Comparison of ENCODE assay signal across 23 cellular contexts in the genomic region with DNA sequence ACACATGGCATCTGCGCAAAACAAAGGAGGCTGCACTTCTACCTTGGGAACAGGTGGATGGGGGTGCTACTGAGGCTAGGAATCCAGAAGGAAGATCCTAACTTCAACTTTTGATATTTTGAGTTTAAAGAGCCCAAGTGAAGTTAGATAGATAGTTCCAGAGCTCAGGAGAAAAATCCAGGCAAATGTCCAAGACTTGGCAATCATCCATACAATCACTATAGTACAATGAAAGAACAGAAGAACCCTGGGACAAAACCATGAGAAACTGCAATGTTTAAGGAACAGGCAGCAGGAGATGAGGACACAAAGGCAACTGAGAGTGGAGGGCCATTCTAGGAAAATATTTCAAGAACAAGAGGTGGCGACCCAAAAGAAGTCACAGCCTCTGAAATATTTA.
"Had no signal": no experiment of that assay in that cellular context is flagged by ENCODE, and none has a peak within 500 bp of the region (broad histone marks: within the 10 kb centered on the region; RNA-seq: fewer than 3 reads in every experiment).

No MANE protein-coding gene starts in this region.

- H3K27me3 Mint-ChIP-seq: activated naive CD4-positive, alpha-beta T cell treated with anti-CD3 and anti-CD28 coated beads, Interleukin-2, amount 50 U/mL, for 24 hours; T-helper 17 cell had no signal

- H3K9me3 Mint-ChIP-seq: activated naive CD4-positive, alpha-beta T cell treated with anti-CD3 and anti-CD28 coated beads, Interleukin-2, amount 50 U/mL, for 24 hours had no signal

- H3K4me3 ChIP-seq: ascending aorta, PC-9 had no signal

- ATAC-seq: activated CD8-positive, alpha-beta T cell treated with anti-CD3 and anti-CD28 coated beads, Interleukin-2, amount 10 ng/mL, durations not matched to agents 7 days and 5 days; T-helper 17 cell; WTC11 had no signal

- DNase-seq: activated CD4-positive, alpha-beta T cell treated with anti-CD3 and anti-CD28 coated beads for 48 hours; activated CD4-positive, alpha-beta T cell treated with anti-CD3 and anti-CD28 coated beads, Interleukin-2, amount 50 U/mL, for 4 hours; activated CD4-positive, CD25-positive, alpha-beta regulatory T cell treated with anti-CD3 and anti-CD28 coated beads, Interleukin-2, amount 50 U/mL, for 72 hours; activated CD8-positive, alpha-beta memory T cell treated with anti-CD3 and anti-CD28 coated beads, Interleukin-2, amount 50 U/mL, for 48 hours; activated CD8-positive, alpha-beta T cell treated with anti-CD3 and anti-CD28 coated beads, Interleukin-2, amount 10 ng/mL, durations not matched to agents 7 days and 5 days; activated effector memory CD4-positive, alpha-beta T cell treated with Interleukin-2 at 50 U/mL for 16 hours; activated naive CD4-positive, alpha-beta T cell; activated T-cell treated with anti-CD3 and anti-CD28 coated beads, Interleukin-2, amount 50 U/mL, for 1 hour; cerebellar nuclear complex; NCI-H1092; NCI-H1417; NCI-H1930; NCI-H2171 treated with DMSO at 0.1 percent for 48 hours; NCI-H345; NCI-H510A treated with DMSO at 0.1 percent for 48 hours; NCI-H69; PC-9; SHP77 treated with DMSO at 0.1 percent for 48 hours; T-helper 17 cell; T-helper 9 cell had no signal

- H3K27ac Mint-ChIP-seq: activated CD8-positive, alpha-beta T cell treated with anti-CD3 and anti-CD28 coated beads, Interleukin-2, amount 10 ng/mL, durations not matched to agents 7 days and 5 days; activated naive CD4-positive, alpha-beta T cell treated with anti-CD3 and anti-CD28 coated beads, Interleukin-2, amount 50 U/mL, for 24 hours; T-helper 17 cell; WTC11 had no signal

- H3K4me3 Mint-ChIP-seq: activated CD8-positive, alpha-beta T cell treated with anti-CD3 and anti-CD28 coated beads, Interleukin-2, amount 10 ng/mL, durations not matched to agents 7 days and 5 days; activated naive CD4-positive, alpha-beta T cell treated with anti-CD3 and anti-CD28 coated beads, Interleukin-2, amount 50 U/mL, for 24 hours; T-helper 17 cell; WTC11 had no signal

- H3K36me3 Mint-ChIP-seq: WTC11 had no signal
